Comparison of ENCODE assay signal across 1 cellular context in the genomic region with DNA sequence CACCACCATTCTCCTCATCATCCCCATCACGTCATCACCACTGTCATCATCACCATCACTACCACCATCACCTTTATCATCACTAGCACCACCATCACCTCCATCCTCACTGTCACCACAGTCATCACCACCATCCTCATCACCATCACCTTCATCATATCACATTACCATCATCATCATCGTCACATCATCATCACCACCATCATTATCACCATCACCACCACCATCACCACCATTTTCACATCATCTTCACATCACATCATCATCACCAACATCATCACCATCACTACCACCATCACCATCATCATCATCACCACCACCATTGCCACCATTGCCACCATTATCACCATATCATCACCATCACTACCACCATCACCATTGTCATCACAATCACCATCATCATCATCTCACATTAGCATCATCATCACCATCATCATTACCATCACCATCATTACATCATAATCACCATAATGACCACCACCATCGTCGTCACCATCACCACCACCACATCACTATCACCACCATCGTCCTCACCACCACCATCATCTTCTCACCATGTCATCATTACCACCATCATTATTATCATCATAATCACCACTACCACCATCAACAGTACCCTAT.
TF ChIP-seq lines count a peak whose summit lies in the region.

No MANE protein-coding gene starts in this region.

TF ChIP-seq in IMR-90, 13 proteins besides CTCF, POLR2A, EP300 and RAD21 (continued from another document):
- TF ChIP-seq RFX5 (IDR thresholded peaks at IDR 0.05; ENCODE audit: low read depth, low read length) (no peak), RCOR1 (IDR thresholded peaks at IDR 0.05; ENCODE audit: insufficient replicate concordance, low read length) (no peak), NFE2L2 (IDR thresholded peaks at IDR 0.05; ENCODE audit: low read depth, low read length) (no peak), CEBPB (IDR thresholded peaks at IDR 0.05; ENCODE audit: low read depth, low read length) (no peak), BHLHE40 (IDR thresholded peaks at IDR 0.05; ENCODE audit: low read depth, low read length) (no peak), FOS (IDR thresholded peaks at IDR 0.05; ENCODE audit: low read depth, low read length) (no peak)
- TF ChIP-seq, protein P1, sequence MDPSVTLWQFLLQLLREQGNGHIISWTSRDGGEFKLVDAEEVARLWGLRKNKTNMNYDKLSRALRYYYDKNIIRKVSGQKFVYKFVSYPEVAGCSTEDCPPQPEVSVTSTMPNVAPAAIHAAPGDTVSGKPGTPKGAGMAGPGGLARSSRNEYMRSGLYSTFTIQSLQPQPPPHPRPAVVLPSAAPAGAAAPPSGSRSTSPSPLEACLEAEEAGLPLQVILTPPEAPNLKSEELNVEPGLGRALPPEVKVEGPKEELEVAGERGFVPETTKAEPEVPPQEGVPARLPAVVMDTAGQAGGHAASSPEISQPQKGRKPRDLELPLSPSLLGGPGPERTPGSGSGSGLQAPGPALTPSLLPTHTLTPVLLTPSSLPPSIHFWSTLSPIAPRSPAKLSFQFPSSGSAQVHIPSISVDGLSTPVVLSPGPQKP (IDR thresholded peaks at IDR 0.05; ENCODE audit: borderline replicate concordance, low read depth, low read length): no peak
